In the genomic region with DNA sequence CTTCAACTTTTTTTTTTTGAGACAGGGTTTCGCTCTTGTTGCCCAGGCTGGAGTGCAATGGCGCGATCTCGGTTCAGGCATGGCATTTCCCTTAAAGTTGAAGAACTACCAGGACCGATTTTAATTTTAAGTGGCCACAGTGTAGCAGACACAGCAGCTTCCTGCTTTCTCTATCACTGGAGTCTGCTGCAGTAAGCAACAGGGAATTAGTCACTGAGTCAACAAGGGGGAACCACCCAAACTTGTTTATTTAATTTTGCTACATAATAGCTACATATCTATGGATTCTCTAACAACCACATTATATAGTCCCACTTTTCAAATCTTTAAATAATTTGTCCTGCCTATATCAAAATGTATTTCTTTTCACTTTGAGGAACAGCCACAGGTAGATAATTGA, we compare ENCODE assay signal across 16 cellular contexts. TPM values are rescaled to one million over a fixed set of nuclear protein-coding genes. Genes with fewer than 3 reads are reported as not detected.
"Had no signal": no experiment of that assay in that cellular context is flagged by ENCODE, and none has a peak within 500 bp of the region (broad histone marks: within the 10 kb centered on the region; RNA-seq: fewer than 3 reads in every experiment).

No MANE protein-coding gene starts in this region.

- H3K36me3 ChIP-seq: adrenal gland, esophagus muscularis mucosa, right lobe of liver, transverse colon had no signal

- H3K27me3 ChIP-seq: adrenal gland, esophagus muscularis mucosa, heart right ventricle, right lobe of liver, transverse colon had no signal

- DNase-seq: activated CD4-positive, alpha-beta T cell treated with anti-CD3 and anti-CD28 coated beads, Interleukin-2, amount 10 ng/mL, durations not matched to agents 24 days and 14 days; activated naive CD4-positive, alpha-beta T cell treated with anti-CD3 and anti-CD28 coated beads, Interleukin-2, amount 10 ng/mL, durations not matched to agents 7 days and 5 days; adrenal gland; endodermal cell; heart right ventricle; left ventricle myocardium inferior; mesendoderm; psoas muscle; transverse colon had no signal

- H3K4me3 ChIP-seq: adrenal gland, esophagus muscularis mucosa, heart right ventricle, left ventricle myocardium inferior, psoas muscle, right lobe of liver, transverse colon had no signal

- H3K4me1 ChIP-seq: adrenal gland, esophagus muscularis mucosa, heart right ventricle, left ventricle myocardium inferior, psoas muscle, right lobe of liver had no signal

- ATAC-seq: heart right ventricle; psoas muscle; right lobe of liver; stimulated activated effector memory CD8-positive, alpha-beta T cell treated with anti-CD3 and anti-CD28 coated beads, Interleukin-12 subunit alpha, Interleukin-12 subunit beta, amount 100 ng/mL, for 72 hours; WTC11 had no signal

- H3K27ac ChIP-seq: adrenal gland, esophagus muscularis mucosa, heart right ventricle, left ventricle myocardium inferior, psoas muscle, right lobe of liver, transverse colon had no signal

- H3K9me3 ChIP-seq: esophagus muscularis mucosa had no signal

RNA-seq across cellular contexts. Expression of a gene that starts 12.5 kb away (rescaled TPM):
- total RNA-seq: activated CD4-positive, alpha-beta T cell treated with anti-CD3 and anti-CD28 coated beads, Interleukin-2, amount 10 ng/mL, durations not matched to agents 24 days and 14 days; activated T-helper 2 cell treated with anti-CD3 and anti-CD28 coated beads, Interferon-gamma antibody, Interleukin-2, Interleukin-4, amounts not matched to agents 10 μg/mL and 5 μg/mL and 100 μg/mL, durations not matched to agents 14 hours and 24 hours and 36 hours; chondrocyte had no signal

RNA-seq across cellular contexts. Expression of a gene that starts 24.7 kb away (rescaled TPM):
- total RNA-seq: chondrocyte had no signal
- polyA plus RNA-seq: neural cell had no signal
